Comparison of ENCODE assay signal across 9 cellular contexts in the genomic region with DNA sequence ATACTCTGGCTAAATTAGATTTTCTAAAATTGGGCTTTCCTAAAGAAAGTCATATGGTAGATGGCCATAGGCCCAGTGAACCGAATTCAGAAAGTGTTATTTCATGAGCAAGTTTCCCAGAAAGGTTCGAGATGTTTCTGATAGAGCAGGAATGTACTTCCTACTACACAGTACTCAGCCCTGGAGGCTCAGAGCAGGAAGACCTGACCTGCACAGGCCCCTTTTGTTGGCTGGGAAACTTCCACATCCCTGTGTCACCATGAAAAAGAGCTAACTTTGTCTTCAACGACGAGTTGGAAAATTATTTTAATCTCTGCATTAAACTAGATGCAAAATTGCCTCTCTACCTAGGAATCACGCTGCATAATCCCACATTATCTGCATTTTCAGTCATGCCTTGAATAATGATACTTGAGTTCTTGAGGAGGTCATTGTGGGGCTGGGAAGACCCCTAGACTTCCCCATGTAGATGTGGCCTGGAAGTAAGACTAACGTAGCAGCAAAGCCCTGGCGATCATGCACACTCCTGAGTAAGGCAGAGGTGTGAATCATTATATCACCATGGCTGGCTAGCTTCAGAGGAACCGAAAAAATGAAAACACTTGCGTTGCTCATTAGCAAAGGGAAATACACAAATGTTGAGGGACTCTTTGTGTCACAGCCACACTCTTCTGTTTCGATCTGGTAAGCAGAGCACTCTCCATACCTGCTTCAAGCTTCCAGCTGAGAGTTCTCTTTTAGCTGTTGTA. TPM values are rescaled to one million over a fixed set of nuclear protein-coding genes. Genes with fewer than 3 reads are reported as not detected.
A peak's percentile ranks its signal among the peaks of the same experiment; 100 is the strongest.
DNase-seq lines count a peak whose midpoint lies in the region; ATAC-seq and TF ChIP-seq lines count a peak whose summit lies in the region.
"Had no signal": no experiment of that assay in that cellular context is flagged by ENCODE, and none has a peak within 500 bp of the region (broad histone marks: within the 10 kb centered on the region; RNA-seq: fewer than 3 reads in every experiment).

No MANE protein-coding gene starts in this region.

- H3K4me1 Mint-ChIP-seq in T-cell = peaks cover 76 to 88% (median 83%) of the 10 kb centered on the region in 3 donors
- peaks cover 29 to 88% (median 78%) of the 10 kb centered on the region in 7 donors for H3K4me1 Mint-ChIP-seq in naive thymus-derived CD4-positive, alpha-beta T cell

- H3K4me3 ChIP-seq in naive thymus-derived CD4-positive, alpha-beta T cell (ENCODE audit: low read length) = no peak overlapping the region
- H3K4me3 ChIP-seq in esophagus squamous epithelium = no peak overlapping the region

- peaks cover 0 to 10% (median 0%) of the 10 kb centered on the region in 3 experiments for H3K36me3 ChIP-seq in naive thymus-derived CD4-positive, alpha-beta T cell (ENCODE audit: control insufficient read depth in 2 of 3, insufficient read depth in 3 of 3, low read length in 3 of 3)
- peaks cover 0 to 5% (median 0%) of the 10 kb centered on the region in 3 donors for H3K36me3 ChIP-seq in esophagus squamous epithelium

- TF ChIP-seq CTCF in esophagus squamous epithelium (IDR thresholded peaks at IDR 0.05) = no peak

- CTCF ChIA-PET in T-cell (lab: Charles Lee) = interaction anchor here (0.7 to 1.5 kb wide), 2 partner anchors 15 to 29 kb away, joined by 3 to 4 read pairs; no protein-coding TSS in a partner anchor
- CTCF ChIA-PET in naive thymus-derived CD4-positive, alpha-beta T cell (lab: Charles Lee) = interaction anchor here (0.7 to 1.5 kb wide), 3 partner anchors 21 to 146 kb away, joined by 3 to 4 read pairs (median 3); no protein-coding TSS in a partner anchor

- TF ChIP-seq POLR2A in esophagus squamous epithelium (IDR thresholded peaks at IDR 0.05) = no peak

- peak overlapping the region; percentile 51 to 59 (median 53) for H3K4me3 Mint-ChIP-seq in T-cell
- H3K4me3 Mint-ChIP-seq in naive thymus-derived CD4-positive, alpha-beta T cell = peak overlapping the region in 6 of 10 donors; percentile 1 to 80 (median 46)

- intact Hi-C loops in naive thymus-derived CD4-positive, alpha-beta T cell (cut with micrococcal nuclease) = loop anchor here in 1 of 2 donors (10.0 kb wide), 2 partner anchors 524 to 1824 kb away; no protein-coding TSS in a partner anchor
- intact Hi-C loops in esophagus squamous epithelium (cut with DNase I) = no loop called here

- 75 to 85% methylated on average over 10 of the region's 10 CpGs for WGBS in esophagus squamous epithelium, 2 donors

- H3K36me3 Mint-ChIP-seq in T-cell = peaks cover 26% of the 10 kb centered on the region
- H3K36me3 Mint-ChIP-seq in naive thymus-derived CD4-positive, alpha-beta T cell = peaks cover 3 to 32% (median 27%) of the 10 kb centered on the region in 5 donors

- H3K4me1 ChIP-seq in naive thymus-derived CD4-positive, alpha-beta T cell (ENCODE audit: control insufficient read depth in 2 of 2, insufficient read depth in 2 of 2, low read length in 2 of 2) = peaks cover 42 to 47% of the 10 kb centered on the region in 2 donors
- peaks cover 0 to 16% (median 0%) of the 10 kb centered on the region in 3 donors for H3K4me1 ChIP-seq in esophagus squamous epithelium

- ATAC-seq in HG02623 (IDR thresholded peaks at IDR 0.05; ENCODE audit: unreplicated experiment) = peak; percentile 93
- ATAC-seq in T-cell (replicated peaks in 1 of 4) = peak; percentile 21 to 59 (median 47)
- ATAC-seq in naive thymus-derived CD4-positive, alpha-beta T cell = peak; percentile 65

- H3K27me3 Mint-ChIP-seq in T-cell = no peaks in the 10 kb centered on the region
- H3K27me3 Mint-ChIP-seq in naive thymus-derived CD4-positive, alpha-beta T cell = no peaks in the 10 kb centered on the region

- H3K9me3 Mint-ChIP-seq in T-cell = no peaks in the 10 kb centered on the region
- H3K9me3 Mint-ChIP-seq in naive thymus-derived CD4-positive, alpha-beta T cell = peaks cover 0 to 6% (median 0%) of the 10 kb centered on the region in 11 donors

- no peaks in the 10 kb centered on the region for H3K9me3 ChIP-seq in naive thymus-derived CD4-positive, alpha-beta T cell (ENCODE audit: control insufficient read depth in 2 of 3, low read length in 3 of 3)
- no peaks in the 10 kb centered on the region for H3K9me3 ChIP-seq in esophagus squamous epithelium

- H3K27ac Mint-ChIP-seq in T-cell = peak overlapping the region; percentile 96 to 97
- H3K27ac Mint-ChIP-seq in naive thymus-derived CD4-positive, alpha-beta T cell = peak overlapping the region; percentile 45 to 87 (median 80)

- peak; percentile 32 for DNase-seq in activated CD4-positive, alpha-beta T cell treated with anti-CD3 and anti-CD28 coated beads for 48 hours
- DNase-seq in activated CD4-positive, alpha-beta T cell treated with anti-CD3 and anti-CD28 coated beads, Interleukin-2, amount 50 U/mL, for 4 hours = no peak
- DNase-seq in T-cell (no peak), DMS79 (lab: John Stamatoyannopoulos, UW) (no peak), GM03348 (ENCODE audit: low spot score) (no peak), esophagus squamous epithelium (lab: John Stamatoyannopoulos, UW) (no peak)
- DNase-seq in naive thymus-derived CD4-positive, alpha-beta T cell = peak in 1 of 9 donors; percentile 24

- POLR2A ChIA-PET in T-cell (lab: Charles Lee) = interaction anchor here in 1 of 2 donors (0.7 to 1.1 kb wide), 3 partner anchors 9 to 22 kb away, joined by 3 to 4 read pairs (median 4); no protein-coding TSS in a partner anchor
- POLR2A ChIA-PET in naive thymus-derived CD4-positive, alpha-beta T cell (lab: Charles Lee) = interaction anchor here (1.0 to 12.6 kb wide), 5 partner anchors 10 to 30 kb away, joined by 3 to 145 read pairs (median 7); no protein-coding TSS in a partner anchor

- H3K27me3 ChIP-seq in naive thymus-derived CD4-positive, alpha-beta T cell (ENCODE audit: control insufficient read depth in 2 of 2, insufficient read depth in 2 of 2, low read length in 2 of 2) = no peaks in the 10 kb centered on the region
- H3K27me3 ChIP-seq in esophagus squamous epithelium = peaks cover 0 to 97% (median 0%) of the 10 kb centered on the region in 4 donors

- H3K27ac ChIP-seq in naive thymus-derived CD4-positive, alpha-beta T cell (ENCODE audit: low read depth, low read length) = no peak overlapping the region
- no peak overlapping the region for H3K27ac ChIP-seq in esophagus squamous epithelium

RNA-seq across cellular contexts. Expression of a gene that starts 47.1 kb away (rescaled TPM):
- total RNA-seq in T-cell = 10 to 100 TPM; 40.7 to 56.7 (median 47.8) TPM
- total RNA-seq in naive thymus-derived CD4-positive, alpha-beta T cell = 10 to 100 TPM; 38.6 to 60.1 (median 49.5) TPM
- 100 to 1,000 TPM in 1 of 2 donors, 10 to 100 TPM in 1; 87.7 to 157 TPM for polyA plus RNA-seq in naive thymus-derived CD4-positive, alpha-beta T cell
- total RNA-seq in esophagus squamous epithelium = 1 to 10 TPM in 2 of 4 donors, under 1 TPM in 1, not detected in 1; 0.35 to 6.7 (median 3.0) TPM
- total RNA-seq: A673 had no signal

Comparison
In these comparisons a context has a peak if more than half of its experiments do, and no peak if none do; other contexts are left out.
1. RNA of a gene that starts 47.1 kb away (total RNA-seq): 38.6 to 60.1 TPM in naive thymus-derived CD4-positive, alpha-beta T cell and 40.7 to 56.7 TPM in T-cell; 0.35 to 6.7 TPM in esophagus squamous epithelium; every median in the first group is over 4 times any median in the second.
2. Peak in every context shown above with its lines, with median percentiles within 50 percentile points of each other: ATAC-seq.